ENCODE assay signal across 10 cellular contexts in genomic region chr21:34936299-34936698, GRCh38.
DNase-seq lines count a peak whose midpoint lies in the region; ATAC-seq lines count a peak whose summit lies in the region.
"Had no signal": no experiment of that assay in that cellular context is flagged by ENCODE, and none has a peak within 500 bp of the region (broad histone marks: within the 10 kb centered on the region; RNA-seq: fewer than 3 reads in every experiment).

No MANE protein-coding gene starts in this region.

- H3K36me3 ChIP-seq in effector memory CD4-positive, alpha-beta T cell (ENCODE audit: control insufficient read depth, insufficient read depth, low read length): no peaks in the 10 kb centered on the region
- H3K36me3 ChIP-seq: gastrocnemius medialis had no signal

- H3K27ac ChIP-seq in effector memory CD4-positive, alpha-beta T cell (ENCODE audit: insufficient read depth, low read length, poor library complexity, severe bottlenecking): peak overlapping the region; percentile 53
- H3K27ac ChIP-seq in right cardiac atrium (ENCODE audit: low read length): no peak overlapping the region
- H3K27ac ChIP-seq: gastrocnemius medialis had no signal

- CTCF ChIA-PET in activated naive CD4-positive, alpha-beta T cell treated with anti-CD3 and anti-CD28 coated beads for 36 hours (lab: Charles Lee): interaction anchor here (1.1 to 4.7 kb wide), 3 partner anchors 32 to 107 kb away, joined by 3 to 24 read pairs (median 4); no protein-coding TSS in a partner anchor

- peaks cover 64% of the 10 kb centered on the region for H3K4me1 ChIP-seq in effector memory CD4-positive, alpha-beta T cell (ENCODE audit: control insufficient read depth, insufficient read depth, low read length, poor library complexity, severe bottlenecking)
- H3K4me1 ChIP-seq in right cardiac atrium (ENCODE audit: control insufficient read depth, insufficient read depth, low read length): peaks cover 1% of the 10 kb centered on the region
- H3K4me1 ChIP-seq: gastrocnemius medialis had no signal

- peak overlapping the region; percentile 97 for H3K27ac Mint-ChIP-seq in activated naive CD4-positive, alpha-beta T cell treated with anti-CD3 and anti-CD28 coated beads for 36 hours
- H3K27ac Mint-ChIP-seq in stimulated activated effector memory CD8-positive, alpha-beta T cell treated with anti-CD3 and anti-CD28 coated beads, Interleukin-12 subunit alpha, Interleukin-12 subunit beta, amount 100 ng/mL, for 72 hours: peak overlapping the region; percentile 95

- H3K4me1 Mint-ChIP-seq in activated naive CD4-positive, alpha-beta T cell treated with anti-CD3 and anti-CD28 coated beads for 36 hours (ENCODE audit: low read depth): peaks cover 91% of the 10 kb centered on the region
- H3K4me1 Mint-ChIP-seq in stimulated activated effector memory CD8-positive, alpha-beta T cell treated with anti-CD3 and anti-CD28 coated beads, Interleukin-12 subunit alpha, Interleukin-12 subunit beta, amount 100 ng/mL, for 72 hours: peaks cover 80% of the 10 kb centered on the region

- no peaks in the 10 kb centered on the region for H3K36me3 Mint-ChIP-seq in activated naive CD4-positive, alpha-beta T cell treated with anti-CD3 and anti-CD28 coated beads for 36 hours (ENCODE audit: low read depth)
- H3K36me3 Mint-ChIP-seq in stimulated activated effector memory CD8-positive, alpha-beta T cell treated with anti-CD3 and anti-CD28 coated beads, Interleukin-12 subunit alpha, Interleukin-12 subunit beta, amount 100 ng/mL, for 72 hours: no peaks in the 10 kb centered on the region

- no peak for ATAC-seq in stimulated activated effector memory CD8-positive, alpha-beta T cell treated with anti-CD3 and anti-CD28 coated beads, Interleukin-12 subunit alpha, Interleukin-12 subunit beta, amount 100 ng/mL, for 72 hours
- no peak for ATAC-seq in right cardiac atrium
- ATAC-seq: gastrocnemius medialis had no signal

- WGBS in right cardiac atrium: 51% methylated on average over 7 of the region's 7 CpGs

- H3K9me3 Mint-ChIP-seq in activated naive CD4-positive, alpha-beta T cell treated with anti-CD3 and anti-CD28 coated beads for 36 hours: no peaks in the 10 kb centered on the region
- H3K9me3 Mint-ChIP-seq in stimulated activated effector memory CD8-positive, alpha-beta T cell treated with anti-CD3 and anti-CD28 coated beads, Interleukin-12 subunit alpha, Interleukin-12 subunit beta, amount 100 ng/mL, for 72 hours: peaks cover 3% of the 10 kb centered on the region

- DNase-seq in activated naive CD4-positive, alpha-beta T cell treated with anti-CD3 and anti-CD28 coated beads for 36 hours: peak; percentile 30
- no peak for DNase-seq in activated naive CD4-positive, alpha-beta T cell treated with anti-CD3 and anti-CD28 coated beads, Interleukin-2, amount 50 U/mL, for 16 hours
- peak; percentile 50 for DNase-seq in SW480 (ENCODE audit: low spot score)
- no peak for DNase-seq in effector memory CD4-positive, alpha-beta T cell
- no peak for DNase-seq in stimulated activated effector memory CD8-positive, alpha-beta T cell treated with anti-CD3 and anti-CD28 coated beads, Interleukin-12 subunit alpha, Interleukin-12 subunit beta, amount 100 ng/mL, for 72 hours (ENCODE audit: low spot score in 2 of 2)
- no peak for DNase-seq in HCEC 1CT
- no peak for DNase-seq in dermis blood vessel endothelial cell
- no peak for DNase-seq in right cardiac atrium
- DNase-seq: gastrocnemius medialis; stimulated activated CD4-positive, alpha-beta T cell treated with anti-CD3 and anti-CD28 coated beads, Interleukin-1b, Interleukin-23, amount 100 ng/mL, for 48 hours had no signal

- intact Hi-C loops in activated naive CD4-positive, alpha-beta T cell treated with anti-CD3 and anti-CD28 coated beads for 36 hours (cut with micrococcal nuclease): loop anchor here (1.0 to 5.0 kb wide), 2 partner anchors 51 to 151 kb away; no protein-coding TSS in a partner anchor
- intact Hi-C loops in right cardiac atrium (cut with DNase I): no loop called here

- no peaks in the 10 kb centered on the region for H3K27me3 ChIP-seq in effector memory CD4-positive, alpha-beta T cell (replicated peaks; ENCODE audit: control insufficient read depth, insufficient read depth, low read length, poor library complexity, severe bottlenecking)
- H3K27me3 ChIP-seq in right cardiac atrium (ENCODE audit: control insufficient read depth, insufficient read depth): no peaks in the 10 kb centered on the region
- H3K27me3 ChIP-seq: gastrocnemius medialis had no signal

- H3K27me3 Mint-ChIP-seq in activated naive CD4-positive, alpha-beta T cell treated with anti-CD3 and anti-CD28 coated beads for 36 hours (ENCODE audit: low read depth): no peaks in the 10 kb centered on the region

- H3K4me3 Mint-ChIP-seq in activated naive CD4-positive, alpha-beta T cell treated with anti-CD3 and anti-CD28 coated beads for 36 hours: peak overlapping the region; percentile 67
- peak overlapping the region; percentile 72 for H3K4me3 Mint-ChIP-seq in stimulated activated effector memory CD8-positive, alpha-beta T cell treated with anti-CD3 and anti-CD28 coated beads, Interleukin-12 subunit alpha, Interleukin-12 subunit beta, amount 100 ng/mL, for 72 hours

- H3K9me3 ChIP-seq in effector memory CD4-positive, alpha-beta T cell (ENCODE audit: control insufficient read depth, low read length): no peaks in the 10 kb centered on the region
- H3K9me3 ChIP-seq in right cardiac atrium (ENCODE audit: control insufficient read depth, low read length): no peaks in the 10 kb centered on the region
- H3K9me3 ChIP-seq: gastrocnemius medialis had no signal

- no peak overlapping the region for H3K4me3 ChIP-seq in effector memory CD4-positive, alpha-beta T cell (ENCODE audit: insufficient read depth, low read depth, low read length, poor library complexity, severe bottlenecking)
- H3K4me3 ChIP-seq in right cardiac atrium (ENCODE audit: low read length): no peak overlapping the region
- H3K4me3 ChIP-seq: gastrocnemius medialis had no signal

Comparison
In these comparisons a context has a peak if more than half of its experiments do, and no peak if none do; other contexts are left out.
1. DNase-seq: peak in activated naive CD4-positive, alpha-beta T cell treated with anti-CD3 and anti-CD28 coated beads for 36 hours (single experiment) and SW480 (single experiment); none in activated naive CD4-positive, alpha-beta T cell treated with anti-CD3 and anti-CD28 coated beads, Interleukin-2, amount 50 U/mL, for 16 hours (single experiment), effector memory CD4-positive, alpha-beta T cell (0 of 3), stimulated activated effector memory CD8-positive, alpha-beta T cell treated with anti-CD3 and anti-CD28 coated beads, Interleukin-12 subunit alpha, Interleukin-12 subunit beta, amount 100 ng/mL, for 72 hours (0 of 2), HCEC 1CT (single experiment), dermis blood vessel endothelial cell (single experiment) and right cardiac atrium (0 of 3).